In the genomic region with DNA sequence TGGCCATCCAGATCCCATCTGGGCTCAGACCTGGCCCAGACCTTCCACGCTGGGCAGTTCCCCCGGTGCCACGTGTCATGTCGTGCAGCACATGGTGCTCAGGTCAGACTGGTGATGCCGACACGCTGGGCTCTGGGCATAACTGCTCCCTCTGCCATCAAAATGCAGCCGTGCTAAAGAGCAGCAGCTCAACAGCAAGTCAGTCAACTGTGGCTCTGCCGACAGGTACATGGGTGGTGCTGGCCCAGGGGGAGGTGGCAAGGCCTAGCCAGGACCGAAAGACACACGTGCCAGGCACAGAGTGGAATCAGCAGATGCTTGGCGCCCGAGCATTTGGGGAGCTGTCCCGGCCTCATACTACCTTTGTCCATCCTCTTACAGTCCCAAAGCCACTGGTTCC, we compare ENCODE assay signal across 1 cellular context.
A peak's percentile ranks its signal among the peaks of the same experiment; 100 is the strongest.
TF ChIP-seq lines count a peak whose summit lies in the region.

No MANE protein-coding gene starts in this region.

TF ChIP-seq in K562, 482 proteins besides CTCF, POLR2A, EP300 and RAD21:
- TF ChIP-seq, protein P1, sequence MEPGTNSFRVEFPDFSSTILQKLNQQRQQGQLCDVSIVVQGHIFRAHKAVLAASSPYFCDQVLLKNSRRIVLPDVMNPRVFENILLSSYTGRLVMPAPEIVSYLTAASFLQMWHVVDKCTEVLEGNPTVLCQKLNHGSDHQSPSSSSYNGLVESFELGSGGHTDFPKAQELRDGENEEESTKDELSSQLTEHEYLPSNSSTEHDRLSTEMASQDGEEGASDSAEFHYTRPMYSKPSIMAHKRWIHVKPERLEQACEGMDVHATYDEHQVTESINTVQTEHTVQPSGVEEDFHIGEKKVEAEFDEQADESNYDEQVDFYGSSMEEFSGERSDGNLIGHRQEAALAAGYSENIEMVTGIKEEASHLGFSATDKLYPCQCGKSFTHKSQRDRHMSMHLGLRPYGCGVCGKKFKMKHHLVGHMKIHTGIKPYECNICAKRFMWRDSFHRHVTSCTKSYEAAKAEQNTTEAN (CRISPR knock-in tag; IDR thresholded peaks at IDR 0.05), result no peak
- TF ChIP-seq, protein P2, sequence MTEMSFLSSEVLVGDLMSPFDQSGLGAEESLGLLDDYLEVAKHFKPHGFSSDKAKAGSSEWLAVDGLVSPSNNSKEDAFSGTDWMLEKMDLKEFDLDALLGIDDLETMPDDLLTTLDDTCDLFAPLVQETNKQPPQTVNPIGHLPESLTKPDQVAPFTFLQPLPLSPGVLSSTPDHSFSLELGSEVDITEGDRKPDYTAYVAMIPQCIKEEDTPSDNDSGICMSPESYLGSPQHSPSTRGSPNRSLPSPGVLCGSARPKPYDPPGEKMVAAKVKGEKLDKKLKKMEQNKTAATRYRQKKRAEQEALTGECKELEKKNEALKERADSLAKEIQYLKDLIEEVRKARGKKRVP (CRISPR knock-in tag; IDR thresholded peaks at IDR 0.05), result no peak
- TF ChIP-seq RBFOX2 (IDR thresholded peaks at IDR 0.05; ENCODE audit: low read depth, low read length), result peak; percentile 57
TF ChIP-seq in K562: peak in this region for 1.
